In genomic region chr10:118957141-118957825, GRCh38 we compare ENCODE assay signal across 24 cellular contexts.
DNase-seq lines count a peak whose midpoint lies in the region; ATAC-seq, FAIRE-seq and TF ChIP-seq lines count a peak whose summit lies in the region.
"Had no signal": no experiment of that assay in that cellular context is flagged by ENCODE, and none has a peak within 500 bp of the region (broad histone marks: within the 10 kb centered on the region; RNA-seq: fewer than 3 reads in every experiment).

No MANE protein-coding gene starts in this region.

- no peaks in the 10 kb centered on the region for H3K79me1 ChIP-seq in H9 (ENCODE audit: insufficient read depth, low read depth, low read length, poor library complexity, severe bottlenecking)

- CTCF ChIA-PET in Panc1 (lab: Charles Lee), result no interaction called here

- no peaks in the 10 kb centered on the region for H3K36me3 Mint-ChIP-seq in H9 (ENCODE audit: insufficient read depth in 1 of 3, low read depth in 3 of 3)

- H3K79me2 ChIP-seq in H9 (ENCODE audit: insufficient read depth, low read length) (no peaks in the 10 kb centered on the region), keratinocyte (ENCODE audit: control insufficient read depth, insufficient read depth, low read length) (no peaks in the 10 kb centered on the region)

- no peak overlapping the region for H2BK120ac ChIP-seq in H9 (ENCODE audit: low read depth, low read length, poor library complexity, severe bottlenecking)

- no peak overlapping the region for H3K4me3 Mint-ChIP-seq in H9
- H3K4me3 Mint-ChIP-seq: CD4-positive, alpha-beta T cell had no signal

- no peak overlapping the region for H3K4ac ChIP-seq in H9 (ENCODE audit: low read depth, low read length)

- no peak overlapping the region for H2BK15ac ChIP-seq in H9 (ENCODE audit: low read depth, low read length)

- H3K9ac ChIP-seq in H9 (ENCODE audit: extremely low read depth, insufficient read length, low read length) (no peak overlapping the region), keratinocyte (ENCODE audit: control insufficient read depth, extremely low read depth, insufficient read depth, low read length) (no peak overlapping the region)
- H3K9ac ChIP-seq: BLaER1 had no signal

- no peaks in the 10 kb centered on the region for H3K23me2 ChIP-seq in H9 (ENCODE audit: insufficient read length, low read depth, low read length, poor library complexity, severe bottlenecking)

- no peak overlapping the region; a peak in 1 of 7 replicates for H3K27ac Mint-ChIP-seq in H9
- H3K27ac Mint-ChIP-seq: CD4-positive, alpha-beta T cell had no signal

- no peak overlapping the region for H3K14ac ChIP-seq in H9 (ENCODE audit: insufficient read depth, low read length)

- WGBS in H9 (ENCODE audit: extremely low coverage, insufficient read length, low lambda C conversion rate), result no CpG with 5 or more reads among the region's 8 CpGs
- 77% methylated on average over 8 of the region's 8 CpGs for WGBS in suprapubic skin
- 83 to 91% (median 87%) methylated on average over 8 of the region's 8 CpGs for WGBS in stomach, 5 donors
- WGBS in lower leg skin, 2 donors, result 82 to 90% methylated on average over 8 of the region's 8 CpGs

- TF ChIP-seq POLR2A in suprapubic skin (IDR thresholded peaks at IDR 0.05) (no peak), stomach (IDR thresholded peaks at IDR 0.05) (no peak), lower leg skin (IDR thresholded peaks at IDR 0.05) (no peak)

- POLR2A ChIA-PET in Panc1 (lab: Charles Lee), result no interaction called here

- dilution Hi-C loops in keratinocyte (cut with MboI; ENCODE audit: extremely low pct_ligation_motif_present, low sequenced_read_pairs), result no loop called here

- no peak overlapping the region for H4K91ac ChIP-seq in H9 (ENCODE audit: insufficient read length, low read depth, low read length)

- intact Hi-C loops in Panc1 (cut with micrococcal nuclease; ENCODE audit: unreplicated experiment) (no loop called here), stomach (cut with DNase I; ENCODE audit: low total_unique reads) (no loop called here), lower leg skin (cut with DNase I; ENCODE audit: low total_unique reads) (no loop called here)

- no peak for TF ChIP-seq CTCF in H9 (conservative IDR thresholded peaks at IDR 0.05)
- no peak for TF ChIP-seq CTCF in Panc1 (IDR thresholded peaks at IDR 0.05)
- no peak for TF ChIP-seq CTCF in keratinocyte (optimal IDR thresholded peaks at IDR 0.05 in 1 of 3, IDR thresholded peaks at IDR 0.05 in 1 of 3, conservative IDR thresholded peaks at IDR 0.05 in 1 of 3; ENCODE audit: extremely low read depth in 1 of 3, insufficient read depth in 2 of 3, low read length in 3 of 3)
- no peak for TF ChIP-seq CTCF in suprapubic skin (IDR thresholded peaks at IDR 0.05)
- no peak for TF ChIP-seq CTCF in stomach (IDR thresholded peaks at IDR 0.05)
- TF ChIP-seq CTCF in lower leg skin (IDR thresholded peaks at IDR 0.05), result no peak

- H4K5ac ChIP-seq in H9 (ENCODE audit: insufficient read length, low read depth, low read length), result no peak overlapping the region

- H4K20me1 ChIP-seq in H9 (ENCODE audit: control insufficient read depth, insufficient read depth, insufficient read length) (no peaks in the 10 kb centered on the region), keratinocyte (ENCODE audit: control insufficient read depth, extremely low read depth, insufficient read depth, low read length) (no peaks in the 10 kb centered on the region)
- H4K20me1 ChIP-seq: BLaER1 had no signal

- peaks cover 2% of the 10 kb centered on the region; the same call in 1 of the 2 replicates for H3K27me3 Mint-ChIP-seq in H9 (ENCODE audit: low read depth)

- H3K18ac ChIP-seq in H9 (ENCODE audit: insufficient read length, low read depth, low read length), result no peak overlapping the region

- no peak overlapping the region for H2AK5ac ChIP-seq in H9 (ENCODE audit: insufficient read length, low read length)

- H3K4me3 ChIP-seq in Panc1 (ENCODE audit: low read depth in 2 of 2, low read length in 2 of 2) (no peak overlapping the region), keratinocyte (ENCODE audit: control insufficient read depth in 2 of 3, extremely low read depth in 1 of 3, insufficient read depth in 2 of 3, low read depth in 1 of 3, low read length in 3 of 3) (no peak overlapping the region), suprapubic skin (no peak overlapping the region), stomach (no peak overlapping the region), lower leg skin (ENCODE audit: low read depth, poor library complexity, severe bottlenecking) (no peak overlapping the region)
- H3K4me3 ChIP-seq: BLaER1, PC-9, SK-N-MC had no signal

- peaks cover 3 to 20% of the 10 kb centered on the region in 2 experiments for H3K4me1 Mint-ChIP-seq in H9

- DNase-seq in H9, result peak; percentile 20
- no peak for DNase-seq in Panc1 (ENCODE audit: low read depth, low spot score)
- DNase-seq in keratinocyte (ENCODE audit: low read depth, low spot score), result no peak
- DNase-seq in suprapubic skin (ENCODE audit: low spot score in 2 of 2), result peak; percentile 13 to 45
- DNase-seq in stomach, result no peak
- no peak for DNase-seq in lower leg skin (ENCODE audit: low spot score in 2 of 2)
- DNase-seq in T-helper 1 cell, result no peak
- DNase-seq: ACHN; Caco-2; CD4-positive, alpha-beta T cell; DMS 273 treated with DMSO at 0.1 percent for 48 hours; DMS79 treated with DMSO at 0.1 percent for 48 hours; KG1; NCI-H1092 treated with DMSO at 0.1 percent for 48 hours; NCI-H1436 treated with DMSO at 0.1 percent for 48 hours; NCI-H1930; NCI-H226; NCI-H748 treated with DMSO at 0.1 percent for 48 hours; PC-9; SHP77 treated with DMSO at 0.1 percent for 48 hours had no signal

- H4K8ac ChIP-seq in H9 (replicated peaks; ENCODE audit: insufficient read length, low read depth, low read length), result no peak overlapping the region

- no TSS peak for BruUV-seq in Panc1 (replicated peaks; lab: Mats Ljungman, UMichigan)

- no peak overlapping the region for H3K56ac ChIP-seq in H9 (ENCODE audit: insufficient read length, low read depth, low read length)

- no peaks in the 10 kb centered on the region for H3K27me3 ChIP-seq in H9 (ENCODE audit: insufficient read depth, low read length)
- H3K27me3 ChIP-seq in Panc1 (ENCODE audit: control insufficient read depth, insufficient read depth, low read length), result no peaks in the 10 kb centered on the region
- no peaks in the 10 kb centered on the region for H3K27me3 ChIP-seq in keratinocyte (ENCODE audit: control insufficient read depth, extremely low read depth, insufficient read depth, low read length)
- no peaks in the 10 kb centered on the region for H3K27me3 ChIP-seq in suprapubic skin
- no peaks in the 10 kb centered on the region for H3K27me3 ChIP-seq in stomach
- H3K27me3 ChIP-seq: BLaER1 had no signal

- no peak overlapping the region for H3K23ac ChIP-seq in H9 (ENCODE audit: insufficient read length, low read depth, low read length)

- no peak overlapping the region for H2BK12ac ChIP-seq in H9 (ENCODE audit: insufficient read length, low read depth, low read length)

- TF ChIP-seq EP300 in suprapubic skin (IDR thresholded peaks at IDR 0.05) (no peak), stomach (IDR thresholded peaks at IDR 0.05) (no peak)

- H2AFZ ChIP-seq in H9 (ENCODE audit: low read length) (no peak overlapping the region), keratinocyte (ENCODE audit: control insufficient read depth, low read length) (no peak overlapping the region)
- H2AFZ ChIP-seq: PC-9 had no signal

- no peak for ATAC-seq in Panc1

- H3K9me3 ChIP-seq in H9 (ENCODE audit: control insufficient read depth, low read depth, low read length) (no peaks in the 10 kb centered on the region), Panc1 (ENCODE audit: control insufficient read depth, insufficient read depth, low read depth, low read length) (no peaks in the 10 kb centered on the region), keratinocyte (ENCODE audit: control insufficient read depth, low read depth, low read length) (no peaks in the 10 kb centered on the region), suprapubic skin (no peaks in the 10 kb centered on the region), stomach (no peaks in the 10 kb centered on the region)
- H3K9me3 ChIP-seq: BLaER1, Caco-2 had no signal

- in situ Hi-C loops in Panc1 (cut with HindIII; ENCODE audit: low pct_unique_long_range_greater_than_20kb, low sequenced_read_pairs), result no loop called here

- no peaks in the 10 kb centered on the region for H3K9me1 ChIP-seq in keratinocyte (ENCODE audit: control insufficient read depth, extremely low read depth, insufficient read depth, low read length)

- no peak overlapping the region for H3T11ph ChIP-seq in H9 (ENCODE audit: low read length)

- H3K36me3 ChIP-seq in Panc1 (ENCODE audit: control insufficient read depth, insufficient read depth, low read length), result no peaks in the 10 kb centered on the region
- H3K36me3 ChIP-seq in keratinocyte (ENCODE audit: control insufficient read depth in 2 of 2, extremely low read depth in 1 of 2, insufficient read depth in 2 of 2, low read length in 2 of 2), result no peaks in the 10 kb centered on the region
- no peaks in the 10 kb centered on the region for H3K36me3 ChIP-seq in suprapubic skin
- no peaks in the 10 kb centered on the region for H3K36me3 ChIP-seq in stomach
- H3K36me3 ChIP-seq: BLaER1 had no signal

- no peaks in the 10 kb centered on the region for H3K9me3 Mint-ChIP-seq in H9
- H3K9me3 Mint-ChIP-seq: CD4-positive, alpha-beta T cell had no signal

- H3K4me2 ChIP-seq in H9 (ENCODE audit: insufficient read depth, insufficient read length, low read length), result no peak overlapping the region
- H3K4me2 ChIP-seq in keratinocyte (ENCODE audit: control insufficient read depth, extremely low read depth, insufficient read depth, low read depth, low read length), result no peak overlapping the region
- H3K4me2 ChIP-seq: BLaER1, PC-9 had no signal

- FAIRE-seq in keratinocyte (lab: Jason Lieb, UNC), result peak; percentile 56
- FAIRE-seq: H54 had no signal

- no peak overlapping the region for H2BK5ac ChIP-seq in H9 (ENCODE audit: insufficient read length, low read length)

- no peak overlapping the region for H2BK20ac ChIP-seq in H9 (ENCODE audit: low read depth, low read length, poor library complexity, severe bottlenecking)

- H3K27ac ChIP-seq in H9 (ENCODE audit: insufficient read length, low read depth, low read length) (no peak overlapping the region), Panc1 (ENCODE audit: low read length) (peak overlapping the region; percentile 20; the same call in 1 of the 2 replicates), keratinocyte (ENCODE audit: control insufficient read depth, insufficient read depth, low read length) (no peak overlapping the region), suprapubic skin (no peak overlapping the region), stomach (no peak overlapping the region)
- H3K27ac ChIP-seq: BLaER1, PC-9, RWPE1, SK-N-MC had no signal

- H3K4me1 ChIP-seq in H9 (ENCODE audit: insufficient read depth, low read length), result no peaks in the 10 kb centered on the region
- H3K4me1 ChIP-seq in Panc1 (ENCODE audit: control insufficient read depth, insufficient read depth, low read length), result peaks cover 26% of the 10 kb centered on the region
- peaks cover 29% of the 10 kb centered on the region for H3K4me1 ChIP-seq in keratinocyte (ENCODE audit: control insufficient read depth, extremely low read depth, insufficient read depth, low read length)
- peaks cover 30% of the 10 kb centered on the region for H3K4me1 ChIP-seq in suprapubic skin
- peaks cover 13 to 24% (median 21%) of the 10 kb centered on the region in 4 donors for H3K4me1 ChIP-seq in stomach

Comparison
In these comparisons a context has a peak if more than half of its experiments do, and no peak if none do; other contexts are left out.
1. DNase-seq: peak in H9 (single experiment) and suprapubic skin (2 of 2); none in Panc1 (single experiment), keratinocyte (single experiment), stomach (single experiment), lower leg skin (0 of 2) and T-helper 1 cell (0 of 5).